ENCODE assay signal across 26 cellular contexts in genomic region chr18:52070295-52070756, GRCh38.
"Had no signal": no experiment of that assay in that cellular context is flagged by ENCODE, and none has a peak within 500 bp of the region (broad histone marks: within the 10 kb centered on the region; RNA-seq: fewer than 3 reads in every experiment).

No MANE protein-coding gene starts in this region.

- H3K27ac Mint-ChIP-seq: activated naive CD4-positive, alpha-beta T cell treated with anti-CD3 and anti-CD28 coated beads, Interleukin-2, amount 10 ng/mL, durations not matched to agents 7 days and 5 days; endodermal cell; naive thymus-derived CD4-positive, alpha-beta T cell; stimulated activated memory B cell treated with anti-CD40 and anti-IgM and Interleukin-4, amounts not matched to agents 10 μg/mL and 1 μg/mL and 100 μg/mL, for 72 hours; T-helper 1 cell treated with Interleukin-12 subunit alpha and Interleukin-12 subunit beta and Interleukin-4 antibody, amounts not matched to agents 30 μg/mL and 1 μg/mL, for 36 hours had no signal

- H3K27me3 ChIP-seq: ascending aorta, colonic mucosa, foreskin keratinocyte, ovary, testis had no signal

- H3K36me3 ChIP-seq: ascending aorta, colonic mucosa, ovary had no signal

- H3K4me3 ChIP-seq: ascending aorta, colonic mucosa, mucosa of descending colon, ovary, psoas muscle, testis had no signal

- H3K4me1 Mint-ChIP-seq: activated naive CD4-positive, alpha-beta T cell treated with anti-CD3 and anti-CD28 coated beads, Interleukin-2, amount 10 ng/mL, durations not matched to agents 7 days and 5 days; central memory CD8-positive, alpha-beta T cell; endodermal cell; naive thymus-derived CD4-positive, alpha-beta T cell; stimulated activated memory B cell treated with anti-CD40 and anti-IgM and Interleukin-4, amounts not matched to agents 10 μg/mL and 1 μg/mL and 100 μg/mL, for 72 hours had no signal

- H3K4me3 Mint-ChIP-seq: activated naive CD4-positive, alpha-beta T cell treated with anti-CD3 and anti-CD28 coated beads, Interleukin-2, amount 10 ng/mL, durations not matched to agents 7 days and 5 days; central memory CD8-positive, alpha-beta T cell; endodermal cell; naive thymus-derived CD4-positive, alpha-beta T cell; stimulated activated memory B cell treated with anti-CD40 and anti-IgM and Interleukin-4, amounts not matched to agents 10 μg/mL and 1 μg/mL and 100 μg/mL, for 72 hours; T-helper 1 cell treated with Interleukin-12 subunit alpha and Interleukin-12 subunit beta and Interleukin-4 antibody, amounts not matched to agents 30 μg/mL and 1 μg/mL, for 36 hours had no signal

- H3K9me3 ChIP-seq: colonic mucosa, ovary, testis had no signal

- H3K4me1 ChIP-seq: ascending aorta, colonic mucosa, foreskin keratinocyte, psoas muscle, testis had no signal

- H3K27me3 Mint-ChIP-seq: activated naive CD4-positive, alpha-beta T cell treated with anti-CD3 and anti-CD28 coated beads, Interleukin-2, amount 10 ng/mL, durations not matched to agents 7 days and 5 days; central memory CD8-positive, alpha-beta T cell; naive thymus-derived CD4-positive, alpha-beta T cell; stimulated activated memory B cell treated with anti-CD40 and anti-IgM and Interleukin-4, amounts not matched to agents 10 μg/mL and 1 μg/mL and 100 μg/mL, for 72 hours had no signal

- DNase-seq: activated CD4-positive, alpha-beta T cell treated with anti-CD3 and anti-CD28 coated beads, Interleukin-2, amount 50 U/mL, for 1 hour; activated CD8-positive, alpha-beta memory T cell treated with anti-CD3 and anti-CD28 coated beads, Interleukin-2, amount 50 U/mL, for 4 hours; activated effector memory CD4-positive, alpha-beta T cell treated with Interleukin-2 at 50 U/mL for 16 hours; activated naive CD4-positive, alpha-beta T cell treated with anti-CD3 and anti-CD28 coated beads, Interleukin-2, amount 10 ng/mL, durations not matched to agents 7 days and 5 days; activated T-cell treated with anti-CD3 and anti-CD28 coated beads, Interleukin-2, amount 50 U/mL, for 48 hours; colonic mucosa; endodermal cell; foreskin keratinocyte; glutamatergic neuron; hypothalamus; left ventricle myocardium superior; mesenchymal stem cell; mucosa of descending colon; naive thymus-derived CD4-positive, alpha-beta T cell; ovary; psoas muscle; stimulated activated CD4-positive, alpha-beta T cell treated with anti-CD3 and anti-CD28 coated beads, Interleukin-4, amount 100 ng/mL, for 4 hours; testis had no signal

- ATAC-seq: activated CD4-positive, CD25-positive, alpha-beta regulatory T cell treated with anti-CD3 and anti-CD28 coated beads, Interleukin-2, amount 50 U/mL, for 24 hours; foreskin keratinocyte; left ventricle myocardium superior; mucosa of descending colon; naive thymus-derived CD4-positive, alpha-beta T cell; psoas muscle; sciatic nerve; stimulated activated memory B cell treated with anti-CD40 and anti-IgM and Interleukin-4, amounts not matched to agents 10 μg/mL and 1 μg/mL and 100 μg/mL, for 72 hours had no signal

- H3K27ac ChIP-seq: ascending aorta, colonic mucosa, epithelial cell of prostate, foreskin keratinocyte, ovary, psoas muscle, testis had no signal

- FAIRE-seq: keratinocyte had no signal

- H3K36me3 Mint-ChIP-seq: activated naive CD4-positive, alpha-beta T cell treated with anti-CD3 and anti-CD28 coated beads, Interleukin-2, amount 10 ng/mL, durations not matched to agents 7 days and 5 days; naive thymus-derived CD4-positive, alpha-beta T cell had no signal
